8 cellular contexts compared by ENCODE assay signal in the genomic region with DNA sequence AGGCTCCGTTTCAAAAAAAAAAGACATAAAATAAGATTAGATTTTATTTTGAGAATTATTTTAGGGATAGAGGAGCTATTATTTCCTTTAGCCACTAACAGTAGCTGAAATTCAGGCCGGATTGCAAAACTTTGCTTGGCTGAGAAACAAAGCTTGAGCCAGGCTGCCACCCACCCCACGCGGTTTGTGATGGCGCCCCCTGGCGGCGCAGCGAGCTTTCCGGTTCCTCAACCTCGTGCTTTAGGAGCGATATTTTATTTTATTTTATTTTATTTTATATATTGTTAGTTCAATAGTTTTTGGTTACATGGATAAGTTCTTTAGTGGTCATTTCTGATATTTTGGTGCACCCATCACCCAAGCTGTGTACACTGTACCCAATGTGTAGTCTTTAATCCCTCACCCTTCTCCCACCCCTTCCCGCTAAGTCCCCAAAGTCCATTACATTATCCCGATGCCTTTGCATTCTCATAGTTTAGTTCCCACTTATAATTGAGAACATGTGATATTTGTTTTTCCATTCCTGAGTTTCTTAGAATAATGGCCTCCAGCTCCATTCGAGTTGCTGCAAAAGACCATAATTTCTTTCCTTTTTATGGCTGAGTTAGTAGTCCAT. TPM values are rescaled to one million over a fixed set of nuclear protein-coding genes. Genes with fewer than 3 reads are reported as not detected.
DNase-seq lines count a peak whose midpoint lies in the region; ATAC-seq and TF ChIP-seq lines count a peak whose summit lies in the region.

No MANE protein-coding gene starts in this region.

- peak; percentile 18; the same call in 1 of the 2 replicates for TF ChIP-seq CTCF in AG09319 (IDR thresholded peaks at IDR 0.05; ENCODE audit: low read depth, low read length)
- peak; percentile 25; the same call in 1 of the 2 replicates for TF ChIP-seq CTCF in LNCAP (IDR thresholded peaks at IDR 0.05)
- TF ChIP-seq CTCF in left lung (IDR thresholded peaks at IDR 0.05): peak; percentile 27 to 54

- no peak for DNase-seq in AG09319 (ENCODE audit: extremely low read depth, low read depth)
- peak; percentile 36 for DNase-seq in activated T-cell treated with anti-CD3 and anti-CD28 coated beads, Interleukin-2, amount 50 U/mL, for 4 hours
- peak in 1 of 2 donors; percentile 92 for DNase-seq in left lung
- no peak for DNase-seq in A172 (ENCODE audit: low spot score)
- DNase-seq in SHP77 treated with DMSO at 0.1 percent for 48 hours (lab: John Stamatoyannopoulos, UW): no peak

- peaks cover 4% of the 10 kb centered on the region for H3K4me1 Mint-ChIP-seq in activated T-cell treated with anti-CD3 and anti-CD28 coated beads, Interleukin-2, amount 50 U/mL, for 4 hours (ENCODE audit: low read depth)

- no peaks in the 10 kb centered on the region for H3K9me3 Mint-ChIP-seq in activated T-cell treated with anti-CD3 and anti-CD28 coated beads, Interleukin-2, amount 50 U/mL, for 4 hours

- H3K36me3 Mint-ChIP-seq in activated T-cell treated with anti-CD3 and anti-CD28 coated beads, Interleukin-2, amount 50 U/mL, for 4 hours (ENCODE audit: insufficient read depth): no peaks in the 10 kb centered on the region

- peaks cover 0 to 12% of the 10 kb centered on the region in 2 donors for H3K27me3 ChIP-seq in left lung

- H3K27me3 Mint-ChIP-seq in activated T-cell treated with anti-CD3 and anti-CD28 coated beads, Interleukin-2, amount 50 U/mL, for 4 hours (ENCODE audit: low read depth): peaks cover 28% of the 10 kb centered on the region

- H3K9me3 ChIP-seq in left lung: no peaks in the 10 kb centered on the region

- H3K4me1 ChIP-seq in left lung: peaks cover 0 to 1% of the 10 kb centered on the region in 2 donors

- no peak overlapping the region for H3K27ac ChIP-seq in left lung

- no peaks in the 10 kb centered on the region for H3K36me3 ChIP-seq in left lung

- no peak overlapping the region for H3K4me3 Mint-ChIP-seq in activated T-cell treated with anti-CD3 and anti-CD28 coated beads, Interleukin-2, amount 50 U/mL, for 4 hours

- intact Hi-C loops in left lung (cut with DNase I): no loop called here

- H3K4me3 ChIP-seq in left lung: no peak overlapping the region

- no peak for ATAC-seq in activated T-cell treated with anti-CD3 and anti-CD28 coated beads, Interleukin-2, amount 50 U/mL, for 4 hours
- ATAC-seq in left lung (no peak), GM18868 (IDR thresholded peaks at IDR 0.05; ENCODE audit: unreplicated experiment) (no peak), HG03108 (IDR thresholded peaks at IDR 0.05; ENCODE audit: unreplicated experiment) (no peak)

RNA-seq across cellular contexts. Expression of a gene that starts 19.8 kb away (rescaled TPM):
- total RNA-seq in activated T-cell treated with anti-CD3 and anti-CD28 coated beads, Interleukin-2, amount 50 U/mL, for 4 hours: not detected
- total RNA-seq in left lung: 10 to 100 TPM in 1 of 2 donors, 1 to 10 TPM in 1; 2.7 to 13.7 TPM
- total RNA-seq in A172 (2014; rRNA removed; shearing (Covaris generic)): not detected in 2 replicates

RNA-seq across cellular contexts. Expression of a gene that starts 41.4 kb away (rescaled TPM):
- total RNA-seq in activated T-cell treated with anti-CD3 and anti-CD28 coated beads, Interleukin-2, amount 50 U/mL, for 4 hours: under 1 TPM in 1 of 3 donors, not detected in 2; 0.25 TPM
- under 1 TPM; 0.18 to 0.44 TPM for total RNA-seq in left lung
- total RNA-seq in A172 (2014; rRNA removed; shearing (Covaris generic)): not detected in 2 replicates
